Comparison of ENCODE assay signal across 8 cellular contexts in genomic region chr1:229270547-229271447, GRCh38. TPM values are rescaled to one million over a fixed set of nuclear protein-coding genes. Genes with fewer than 3 reads are reported as not detected.
A peak's percentile ranks its signal among the peaks of the same experiment; 100 is the strongest.
DNase-seq lines count a peak whose midpoint lies in the region; ATAC-seq and TF ChIP-seq lines count a peak whose summit lies in the region.

RAB4A (plus strand) TSS chr1:229271111; CDS start chr1:229271340, 229 bp downstream.

- H3K27me3 ChIP-seq in kidney epithelial cell (ENCODE audit: control insufficient read depth, insufficient read depth, low read length) = no peaks in the 10 kb centered on the region

- no peaks in the 10 kb centered on the region for H3K36me3 ChIP-seq in kidney epithelial cell (ENCODE audit: control insufficient read depth, insufficient read depth, low read length)

- peak; percentile 85 for ATAC-seq in HG03025 (IDR thresholded peaks at IDR 0.05; ENCODE audit: low FRiP score, unreplicated experiment)

- DNase-seq in SIG-M5 treated with dmso at 0.1 percent for 504 hours (lab: John Stamatoyannopoulos, UW; ENCODE audit: unreplicated experiment) (peak; percentile 69), SIG-M5 (lab: John Stamatoyannopoulos, UW) (no peak), NCI-H2227 treated with DMSO at 0.1 percent for 48 hours (lab: John Stamatoyannopoulos, UW) (peak; percentile 76), cerebellum (ENCODE audit: low spot score) (peak; percentile 91), kidney epithelial cell (ENCODE audit: low read depth) (peak; percentile 45)
- peak; percentile 87 for DNase-seq in activated CD4-positive, CD25-positive, alpha-beta regulatory T cell treated with anti-CD3 and anti-CD28 coated beads, Interleukin-2, amount 50 U/mL, for 72 hours
- peak; percentile 83 for DNase-seq in stimulated activated CD4-positive, alpha-beta T cell treated with anti-CD3 and anti-CD28 coated beads, Interleukin-15, amount 100 ng/mL, for 24 hours

- TF ChIP-seq CTCF in kidney epithelial cell (IDR thresholded peaks at IDR 0.05; ENCODE audit: insufficient read depth, low read length, poor library complexity, severe bottlenecking) = no peak

- H3K4me3 ChIP-seq in kidney epithelial cell (ENCODE audit: low read depth, low read length) = peak within 1 kb of the TSS; percentile 67

RNA-seq across cellular contexts. Expression of gene RAB4A, which starts in this region (rescaled TPM):
- total RNA-seq in cerebellum (26.5 TPM), kidney epithelial cell (28.1 and 53.9 TPM in 2 replicates)
